17 cellular contexts compared by ENCODE assay signal in the genomic region with DNA sequence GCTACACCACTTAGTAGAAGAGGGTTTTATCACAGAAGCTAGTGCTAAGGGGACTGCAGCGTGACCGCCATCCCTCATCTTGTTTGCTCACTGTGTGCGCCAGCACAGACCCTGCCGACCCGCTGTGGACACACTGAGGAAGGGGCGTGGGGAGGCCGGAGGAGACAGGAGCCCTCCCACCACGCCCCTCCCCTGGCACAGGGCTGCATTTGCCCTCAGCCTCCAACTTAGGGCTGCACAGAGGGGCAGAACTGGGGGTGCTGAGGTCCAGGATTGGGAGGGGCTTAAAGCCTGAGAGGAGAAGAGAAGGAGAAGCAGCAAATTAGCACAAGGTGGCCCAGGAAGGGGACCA. TPM values are rescaled to one million over a fixed set of nuclear protein-coding genes. Genes with fewer than 3 reads are reported as not detected.
DNase-seq lines count a peak whose midpoint lies in the region; ATAC-seq and TF ChIP-seq lines count a peak whose summit lies in the region.
"Had no signal": no experiment of that assay in that cellular context is flagged by ENCODE, and none has a peak within 500 bp of the region (broad histone marks: within the 10 kb centered on the region; RNA-seq: fewer than 3 reads in every experiment).

No MANE protein-coding gene starts in this region.

- H4K8ac ChIP-seq in mesenchymal stem cell (ENCODE audit: low read length): no peak overlapping the region

- H3K4me1 ChIP-seq in mesenchymal stem cell (ENCODE audit: control insufficient read depth, insufficient read depth, low read depth, low read length): peaks cover 2% of the 10 kb centered on the region
- no peaks in the 10 kb centered on the region for H3K4me1 ChIP-seq in thymus (ENCODE audit: control insufficient read depth, insufficient read depth, low read length)
- H3K4me1 ChIP-seq: prostate gland had no signal

- H3K9me3 ChIP-seq in mesenchymal stem cell (ENCODE audit: control insufficient read depth, low read length) (no peaks in the 10 kb centered on the region), thymus (ENCODE audit: control insufficient read depth) (no peaks in the 10 kb centered on the region)
- H3K9me3 ChIP-seq: heart right ventricle, prostate gland had no signal

- H3K27me3 ChIP-seq in mesenchymal stem cell (ENCODE audit: control insufficient read depth in 1 of 2, insufficient read depth in 1 of 2, low read length in 2 of 2) (peaks cover 13 to 33% of the 10 kb centered on the region in 2 experiments), thymus (ENCODE audit: control insufficient read depth, insufficient read depth) (no peaks in the 10 kb centered on the region)

- no peak overlapping the region for H3K4ac ChIP-seq in mesenchymal stem cell (ENCODE audit: low read depth in 1 of 2, low read length in 2 of 2)

- no peaks in the 10 kb centered on the region for H3K79me1 ChIP-seq in mesenchymal stem cell (replicated peaks; ENCODE audit: low read length, poor library complexity, severe bottlenecking)

- H2BK120ac ChIP-seq in mesenchymal stem cell (ENCODE audit: low read depth, low read length): no peak overlapping the region

- peak overlapping the region in 1 of 2 experiments; percentile 23 for H3K23ac ChIP-seq in mesenchymal stem cell (ENCODE audit: low read length in 2 of 2)

- H3K27ac ChIP-seq in mesenchymal stem cell (ENCODE audit: low read length, poor library complexity, severe bottlenecking) (no peak overlapping the region), thymus (ENCODE audit: low read depth) (peak overlapping the region; percentile 15)
- H3K27ac ChIP-seq: heart right ventricle, prostate gland had no signal

- ATAC-seq in Right ventricle myocardium inferior: peak; percentile 18
- ATAC-seq in left ventricle myocardium superior: no peak
- ATAC-seq in SK-N-SH treated with all-trans-retinoic acid at 6 μM for 48 hours: peak; percentile 12
- no peak for ATAC-seq in HG02623 (IDR thresholded peaks at IDR 0.05; ENCODE audit: unreplicated experiment)

- H4K91ac ChIP-seq in mesenchymal stem cell (ENCODE audit: low read length): no peak overlapping the region

- H2BK5ac ChIP-seq in mesenchymal stem cell (ENCODE audit: low read depth, low read length, poor library complexity, severe bottlenecking): no peak overlapping the region

- peak overlapping the region; percentile 57 for H3K9ac ChIP-seq in mesenchymal stem cell (ENCODE audit: low read length)

- H3K4me2 ChIP-seq in mesenchymal stem cell (ENCODE audit: low read length, poor library complexity, severe bottlenecking): no peak overlapping the region

- no peak overlapping the region for H2AFZ ChIP-seq in mesenchymal stem cell (ENCODE audit: low read depth, low read length)

- H3K14ac ChIP-seq in mesenchymal stem cell (ENCODE audit: low read length in 2 of 2): no peak overlapping the region

- no peaks in the 10 kb centered on the region for H3K36me3 ChIP-seq in mesenchymal stem cell (ENCODE audit: control insufficient read depth in 1 of 2, insufficient read depth in 2 of 2, low read depth in 1 of 2, low read length in 2 of 2)
- no peaks in the 10 kb centered on the region for H3K36me3 ChIP-seq in thymus (ENCODE audit: control insufficient read depth, insufficient read depth)
- H3K36me3 ChIP-seq: heart right ventricle, prostate gland had no signal

- no peak for DNase-seq in Right ventricle myocardium inferior (ENCODE audit: missing footprints)
- DNase-seq in left ventricle myocardium superior: no peak
- DNase-seq in mesenchymal stem cell: no peak
- no peak for DNase-seq in SW 1271 (lab: John Stamatoyannopoulos, UW)
- DNase-seq in NCI-H345 (lab: John Stamatoyannopoulos, UW): no peak
- DNase-seq: activated CD4-positive, alpha-beta T cell treated with anti-CD3 and anti-CD28 coated beads for 1 hour; activated effector memory CD4-positive, alpha-beta T cell treated with anti-CD3 and anti-CD28 coated beads, Interleukin-2, amount 50 U/mL, for 16 hours; central memory CD4-positive, alpha-beta T cell; effector CD4-positive, alpha-beta T cell; heart right ventricle; NCI-H1930; trophoblast cell had no signal

- no peak overlapping the region for H3K18ac ChIP-seq in mesenchymal stem cell (ENCODE audit: low read depth in 1 of 2, low read length in 2 of 2)

- H3K4me3 ChIP-seq in mesenchymal stem cell (ENCODE audit: insufficient read depth in 1 of 2, low read depth in 1 of 2, low read length in 2 of 2) (peak overlapping the region in 1 of 2 experiments; percentile 10), thymus (ENCODE audit: low read length) (no peak overlapping the region)
- H3K4me3 ChIP-seq: heart right ventricle, lung, prostate gland had no signal

- no peak overlapping the region for H2AK5ac ChIP-seq in mesenchymal stem cell (ENCODE audit: low read length, severe bottlenecking)

- intact Hi-C loops in Right ventricle myocardium inferior (cut with DNase I) (no loop called here), left ventricle myocardium superior (cut with micrococcal nuclease) (no loop called here)

- no peak overlapping the region for H2BK12ac ChIP-seq in mesenchymal stem cell (ENCODE audit: low read length in 2 of 2)

- 93% methylated on average over 8 of the region's 8 CpGs for WGBS in mesenchymal stem cell
- WGBS in thymus: 87% methylated on average over 8 of the region's 8 CpGs

- no peak overlapping the region for H2BK15ac ChIP-seq in mesenchymal stem cell (ENCODE audit: low read depth, poor library complexity, severe bottlenecking)

TF ChIP-seq in SK-N-SH treated with all-trans-retinoic acid at 6 μM for 48 hours, 23 proteins besides CTCF, POLR2A, EP300 and RAD21:
- TF ChIP-seq ZNF70 (CRISPR knock-in tag; IDR thresholded peaks at IDR 0.05) (no peak), RARB (CRISPR knock-in tag; IDR thresholded peaks at IDR 0.05) (no peak), ZNF8 (CRISPR knock-in tag; IDR thresholded peaks at IDR 0.05) (no peak), ZFP3 (CRISPR knock-in tag; IDR thresholded peaks at IDR 0.05) (no peak), ESRRG (CRISPR knock-in tag; IDR thresholded peaks at IDR 0.05) (no peak), TCF4 (CRISPR knock-in tag; IDR thresholded peaks at IDR 0.05; ENCODE audit: borderline replicate concordance) (no peak), BACH2 (CRISPR knock-in tag; IDR thresholded peaks at IDR 0.05; ENCODE audit: borderline replicate concordance) (no peak), CSDC2 (CRISPR knock-in tag; IDR thresholded peaks at IDR 0.05) (no peak), ZNF565 (CRISPR knock-in tag; conservative IDR thresholded peaks at IDR 0.05; ENCODE audit: low read depth) (no peak), ZC3H10 (CRISPR knock-in tag; IDR thresholded peaks at IDR 0.05) (no peak)
- TF ChIP-seq, protein P1, sequence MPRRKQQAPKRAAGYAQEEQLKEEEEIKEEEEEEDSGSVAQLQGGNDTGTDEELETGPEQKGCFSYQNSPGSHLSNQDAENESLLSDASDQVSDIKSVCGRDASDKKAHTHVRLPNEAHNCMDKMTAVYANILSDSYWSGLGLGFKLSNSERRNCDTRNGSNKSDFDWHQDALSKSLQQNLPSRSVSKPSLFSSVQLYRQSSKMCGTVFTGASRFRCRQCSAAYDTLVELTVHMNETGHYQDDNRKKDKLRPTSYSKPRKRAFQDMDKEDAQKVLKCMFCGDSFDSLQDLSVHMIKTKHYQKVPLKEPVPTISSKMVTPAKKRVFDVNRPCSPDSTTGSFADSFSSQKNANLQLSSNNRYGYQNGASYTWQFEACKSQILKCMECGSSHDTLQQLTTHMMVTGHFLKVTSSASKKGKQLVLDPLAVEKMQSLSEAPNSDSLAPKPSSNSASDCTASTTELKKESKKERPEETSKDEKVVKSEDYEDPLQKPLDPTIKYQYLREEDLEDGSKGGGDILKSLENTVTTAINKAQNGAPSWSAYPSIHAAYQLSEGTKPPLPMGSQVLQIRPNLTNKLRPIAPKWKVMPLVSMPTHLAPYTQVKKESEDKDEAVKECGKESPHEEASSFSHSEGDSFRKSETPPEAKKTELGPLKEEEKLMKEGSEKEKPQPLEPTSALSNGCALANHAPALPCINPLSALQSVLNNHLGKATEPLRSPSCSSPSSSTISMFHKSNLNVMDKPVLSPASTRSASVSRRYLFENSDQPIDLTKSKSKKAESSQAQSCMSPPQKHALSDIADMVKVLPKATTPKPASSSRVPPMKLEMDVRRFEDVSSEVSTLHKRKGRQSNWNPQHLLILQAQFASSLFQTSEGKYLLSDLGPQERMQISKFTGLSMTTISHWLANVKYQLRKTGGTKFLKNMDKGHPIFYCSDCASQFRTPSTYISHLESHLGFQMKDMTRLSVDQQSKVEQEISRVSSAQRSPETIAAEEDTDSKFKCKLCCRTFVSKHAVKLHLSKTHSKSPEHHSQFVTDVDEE (CRISPR knock-in tag; IDR thresholded peaks at IDR 0.05): no peak
- TF ChIP-seq, protein P2, sequence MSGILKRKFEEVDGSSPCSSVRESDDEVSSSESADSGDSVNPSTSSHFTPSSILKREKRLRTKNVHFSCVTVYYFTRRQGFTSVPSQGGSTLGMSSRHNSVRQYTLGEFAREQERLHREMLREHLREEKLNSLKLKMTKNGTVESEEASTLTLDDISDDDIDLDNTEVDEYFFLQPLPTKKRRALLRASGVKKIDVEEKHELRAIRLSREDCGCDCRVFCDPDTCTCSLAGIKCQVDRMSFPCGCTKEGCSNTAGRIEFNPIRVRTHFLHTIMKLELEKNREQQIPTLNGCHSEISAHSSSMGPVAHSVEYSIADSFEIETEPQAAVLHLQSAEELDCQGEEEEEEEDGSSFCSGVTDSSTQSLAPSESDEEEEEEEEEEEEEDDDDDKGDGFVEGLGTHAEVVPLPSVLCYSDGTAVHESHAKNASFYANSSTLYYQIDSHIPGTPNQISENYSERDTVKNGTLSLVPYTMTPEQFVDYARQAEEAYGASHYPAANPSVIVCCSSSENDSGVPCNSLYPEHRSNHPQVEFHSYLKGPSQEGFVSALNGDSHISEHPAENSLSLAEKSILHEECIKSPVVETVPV (CRISPR knock-in tag; IDR thresholded peaks at IDR 0.05): no peak

RNA-seq across cellular contexts. Expression of a gene that starts 37.2 kb away (rescaled TPM):
- total RNA-seq in Right ventricle myocardium inferior (10.1 TPM), left ventricle myocardium superior (13.5 TPM)
- polyA plus RNA-seq in mesenchymal stem cell (2013, experiment 1 of 2): 14.5 TPM
- 14.1 TPM for polyA plus RNA-seq in mesenchymal stem cell (2013, experiment 2 of 2)
- 16.3 TPM for polyA plus RNA-seq in thymus

RNA-seq across cellular contexts. Expression of a gene that starts 38.4 kb away (rescaled TPM):
- 93.4 TPM for total RNA-seq in Right ventricle myocardium inferior
- 97.6 TPM for total RNA-seq in left ventricle myocardium superior
- polyA plus RNA-seq in mesenchymal stem cell (2013, experiment 1 of 2): 38.6 TPM
- 39.2 TPM for polyA plus RNA-seq in mesenchymal stem cell (2013, experiment 2 of 2)
- polyA plus RNA-seq in thymus: 16.2 TPM

RNA-seq across cellular contexts. Expression of a gene that starts 50.5 kb away (rescaled TPM):
- total RNA-seq in Right ventricle myocardium inferior (44.1 TPM), left ventricle myocardium superior (37.6 TPM)
- polyA plus RNA-seq in mesenchymal stem cell (2013, experiment 1 of 2): 276 TPM
- 282 TPM for polyA plus RNA-seq in mesenchymal stem cell (2013, experiment 2 of 2)
- 198 TPM for polyA plus RNA-seq in thymus

Comparison
In these comparisons a context has a peak if more than half of its experiments do, and no peak if none do; other contexts are left out.
1. ATAC-seq: peak in Right ventricle myocardium inferior (single experiment) and SK-N-SH treated with all-trans-retinoic acid at 6 μM for 48 hours (single experiment); none in left ventricle myocardium superior (single experiment) and HG02623 (single experiment).